28 cellular contexts compared by ENCODE assay signal in the genomic region with DNA sequence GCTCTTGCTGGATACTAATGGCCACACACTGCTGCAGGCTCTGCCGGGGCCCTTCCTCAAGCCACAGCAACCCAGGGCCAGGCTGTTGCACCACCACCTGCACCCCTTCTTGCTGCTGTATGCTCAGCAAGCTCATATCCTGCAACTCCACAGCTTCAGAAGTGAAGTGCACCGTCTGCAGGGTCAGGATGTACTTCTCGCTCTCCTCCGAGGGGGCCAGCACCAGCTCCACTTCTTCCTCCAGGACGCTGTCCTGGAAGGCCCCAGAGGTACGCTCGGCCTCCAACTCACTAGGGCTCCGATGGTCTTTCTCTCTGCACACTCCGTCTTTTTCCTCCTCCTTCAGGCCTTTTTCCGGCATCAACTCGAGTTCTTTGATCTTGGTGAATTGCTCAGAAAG. TPM values are rescaled to one million over a fixed set of nuclear protein-coding genes. Genes with fewer than 3 reads are reported as not detected.
"Had no signal": no experiment of that assay in that cellular context is flagged by ENCODE, and none has a peak within 500 bp of the region (broad histone marks: within the 10 kb centered on the region; RNA-seq: fewer than 3 reads in every experiment).

No MANE protein-coding gene starts in this region.

- H3K36me3 Mint-ChIP-seq: activated CD4-positive, alpha-beta memory T cell treated with anti-CD3 and anti-CD28 coated beads for 36 hours; activated naive CD8-positive, alpha-beta T cell treated with anti-CD3 and anti-CD28 coated beads for 36 hours had no signal

- H3K27ac Mint-ChIP-seq: activated CD4-positive, alpha-beta memory T cell treated with anti-CD3 and anti-CD28 coated beads for 36 hours; activated naive CD8-positive, alpha-beta T cell treated with anti-CD3 and anti-CD28 coated beads for 36 hours had no signal

- DNase-seq: activated CD4-positive, alpha-beta memory T cell treated with anti-CD3 and anti-CD28 coated beads for 36 hours; activated CD4-positive, alpha-beta T cell treated with anti-CD3 and anti-CD28 coated beads, Interleukin-2, amount 50 U/mL, for 1 hour; activated CD8-positive, alpha-beta memory T cell treated with anti-CD3 and anti-CD28 coated beads, Interleukin-2, amount 50 U/mL, for 4 hours; activated effector memory CD4-positive, alpha-beta T cell treated with Interleukin-2 at 50 U/mL for 16 hours; activated naive CD4-positive, alpha-beta T cell; activated naive CD4-positive, alpha-beta T cell treated with anti-CD3 and anti-CD28 coated beads, Interleukin-2, amount 50 U/mL, for 16 hours; activated naive CD8-positive, alpha-beta T cell treated with anti-CD3 and anti-CD28 coated beads for 36 hours; activated T-cell treated with anti-CD3 and anti-CD28 coated beads for 4 hours; activated T-cell treated with anti-CD3 and anti-CD28 coated beads, Interleukin-2, amount 50 U/mL, for 48 hours; amniotic stem cell; aorta; brain microvascular endothelial cell; NCI-H1092 treated with DMSO at 0.1 percent for 48 hours; NCI-H1417; NCI-H146; NCI-H187; NCI-H2029 treated with DMSO at 0.1 percent for 48 hours; NCI-H2107; NCI-H2171; NCI-H510A; NCI-H526; NCI-H748 treated with DMSO at 0.1 percent for 48 hours; Right ventricle myocardium superior; T1000 had no signal

- H3K27ac ChIP-seq: brain microvascular endothelial cell, cardiac muscle cell had no signal

- H3K27me3 Mint-ChIP-seq: activated CD4-positive, alpha-beta memory T cell treated with anti-CD3 and anti-CD28 coated beads for 36 hours; activated naive CD8-positive, alpha-beta T cell treated with anti-CD3 and anti-CD28 coated beads for 36 hours had no signal

- H3K4me3 ChIP-seq: cardiac muscle cell had no signal

- H3K36me3 ChIP-seq: brain microvascular endothelial cell, cardiac muscle cell had no signal

- H3K4me3 Mint-ChIP-seq: activated CD4-positive, alpha-beta memory T cell treated with anti-CD3 and anti-CD28 coated beads for 36 hours; activated naive CD8-positive, alpha-beta T cell treated with anti-CD3 and anti-CD28 coated beads for 36 hours had no signal

- H3K27me3 ChIP-seq: cardiac muscle cell had no signal

- H3K9me3 Mint-ChIP-seq: activated CD4-positive, alpha-beta memory T cell treated with anti-CD3 and anti-CD28 coated beads for 36 hours; activated naive CD8-positive, alpha-beta T cell treated with anti-CD3 and anti-CD28 coated beads for 36 hours had no signal

RNA-seq across cellular contexts. Expression of a gene that starts 1.2 kb away (rescaled TPM):
- total RNA-seq: activated CD4-positive, alpha-beta memory T cell treated with anti-CD3 and anti-CD28 coated beads for 36 hours; activated naive CD8-positive, alpha-beta T cell treated with anti-CD3 and anti-CD28 coated beads for 36 hours; aorta; M059J; Right ventricle myocardium superior; T-helper 1 cell treated with Interleukin-12 subunit alpha and Interleukin-12 subunit beta and Interleukin-4 antibody, amounts not matched to agents 30 ng/mL and 1 ng/mL, for 36 hours; T-helper 2 cell treated with Interferon-gamma antibody and Interleukin-4, amounts not matched to agents 100 ng/mL and 5 ng/mL, for 36 hours had no signal
- polyA plus RNA-seq: aorta, cardiac muscle cell had no signal

RNA-seq across cellular contexts. Expression of a gene that starts 37.1 kb away (rescaled TPM):
- total RNA-seq: activated CD4-positive, alpha-beta memory T cell treated with anti-CD3 and anti-CD28 coated beads for 36 hours; activated naive CD8-positive, alpha-beta T cell treated with anti-CD3 and anti-CD28 coated beads for 36 hours; M059J; T-helper 1 cell treated with Interleukin-12 subunit alpha and Interleukin-12 subunit beta and Interleukin-4 antibody, amounts not matched to agents 30 ng/mL and 1 ng/mL, for 36 hours; T-helper 2 cell treated with Interferon-gamma antibody and Interleukin-4, amounts not matched to agents 100 ng/mL and 5 ng/mL, for 36 hours had no signal
- polyA plus RNA-seq: cardiac muscle cell had no signal
